9 cellular contexts compared by ENCODE assay signal in genomic region chr17:40582328-40582901, GRCh38. TPM values are rescaled to one million over a fixed set of nuclear protein-coding genes. Genes with fewer than 3 reads are reported as not detected.
DNase-seq lines count a peak whose midpoint lies in the region; ATAC-seq and TF ChIP-seq lines count a peak whose summit lies in the region.
"Had no signal": no experiment of that assay in that cellular context is flagged by ENCODE, and none has a peak within 500 bp of the region (broad histone marks: within the 10 kb centered on the region; RNA-seq: fewer than 3 reads in every experiment).

No MANE protein-coding gene starts in this region.

- ATAC-seq in Right ventricle myocardium inferior (peak; percentile 42), HG03097 (IDR thresholded peaks at IDR 0.05; ENCODE audit: low FRiP score, unreplicated experiment) (peak; percentile 91)
- peak; percentile 72 to 77 for ATAC-seq in activated T-cell treated with anti-CD3 and anti-CD28 coated beads, Interleukin-2, amount 50 U/mL, for 72 hours (replicated peaks in 1 of 2)

- WGBS in liver: 50% methylated on average over 11 of the region's 11 CpGs

- DNase-seq in Right ventricle myocardium inferior (ENCODE audit: missing footprints): peak; percentile 76
- DNase-seq in right atrium auricular region (ENCODE audit: low spot score): no peak
- DNase-seq in NCI-H345 treated with DMSO at 0.1 percent for 48 hours (lab: John Stamatoyannopoulos, UW; ENCODE audit: unreplicated experiment): peak; percentile 84
- DNase-seq in activated T-cell treated with anti-CD3 and anti-CD28 coated beads, Interleukin-2, amount 50 U/mL, for 72 hours: peak; percentile 61 to 74
- DNase-seq in HCEC 1CT: no peak
- DNase-seq in SK-N-DZ (ENCODE audit: low spot score): no peak

- H3K36me3 Mint-ChIP-seq in activated T-cell treated with anti-CD3 and anti-CD28 coated beads, Interleukin-2, amount 50 U/mL, for 72 hours (ENCODE audit: insufficient read depth in 2 of 2): peaks cover 23 to 33% of the 10 kb centered on the region in 2 donors

- peaks cover 16 to 20% of the 10 kb centered on the region in 2 donors for H3K9me3 Mint-ChIP-seq in activated T-cell treated with anti-CD3 and anti-CD28 coated beads, Interleukin-2, amount 50 U/mL, for 72 hours

- no peak overlapping the region for H3K9ac ChIP-seq in liver (ENCODE audit: low read depth in 1 of 2, low read length in 2 of 2)

- H3K27me3 Mint-ChIP-seq in activated T-cell treated with anti-CD3 and anti-CD28 coated beads, Interleukin-2, amount 50 U/mL, for 72 hours (ENCODE audit: low read depth): no peaks in the 10 kb centered on the region

- H3K9me3 ChIP-seq in right atrium auricular region (peaks cover 0 to 10% of the 10 kb centered on the region in 2 donors), liver (ENCODE audit: control insufficient read depth in 4 of 4, low read length in 3 of 4) (no peaks in the 10 kb centered on the region)

- no peaks in the 10 kb centered on the region for H3K27me3 ChIP-seq in right atrium auricular region
- H3K27me3 ChIP-seq in liver (ENCODE audit: control insufficient read depth in 4 of 4, insufficient read depth in 4 of 4, low read length in 3 of 4): no peaks in the 10 kb centered on the region

- TF ChIP-seq RAD21 in liver (IDR thresholded peaks at IDR 0.05): no peak

- H3K4me1 ChIP-seq in right atrium auricular region (peaks cover 0 to 5% of the 10 kb centered on the region in 2 donors), liver (ENCODE audit: control insufficient read depth in 4 of 4, insufficient read depth in 4 of 4, low read length in 3 of 4) (no peaks in the 10 kb centered on the region)

- H3K4me3 Mint-ChIP-seq in activated T-cell treated with anti-CD3 and anti-CD28 coated beads, Interleukin-2, amount 50 U/mL, for 72 hours: peak overlapping the region; percentile 72 to 84
- H3K4me3 Mint-ChIP-seq: neural crest cell had no signal

- peak overlapping the region; percentile 86 for H3K27ac Mint-ChIP-seq in activated T-cell treated with anti-CD3 and anti-CD28 coated beads, Interleukin-2, amount 50 U/mL, for 72 hours

- TF ChIP-seq CTCF in right atrium auricular region (IDR thresholded peaks at IDR 0.05): no peak
- no peak for TF ChIP-seq CTCF in liver (IDR thresholded peaks at IDR 0.05; ENCODE audit: low read depth, low read length, missing input control)

- peaks cover 77% of the 10 kb centered on the region for H3K4me1 Mint-ChIP-seq in activated T-cell treated with anti-CD3 and anti-CD28 coated beads, Interleukin-2, amount 50 U/mL, for 72 hours (ENCODE audit: low read depth)

- H3K36me3 ChIP-seq in right atrium auricular region: no peaks in the 10 kb centered on the region
- no peaks in the 10 kb centered on the region for H3K36me3 ChIP-seq in liver (ENCODE audit: control insufficient read depth in 4 of 4, insufficient read depth in 3 of 4, low read depth in 1 of 4, low read length in 3 of 4)

- intact Hi-C loops in Right ventricle myocardium inferior (cut with DNase I): no loop called here

- H3K4me3 ChIP-seq in right atrium auricular region (no peak overlapping the region), liver (ENCODE audit: low read depth in 1 of 3, low read length in 3 of 3) (no peak overlapping the region)

- H3K27ac ChIP-seq in right atrium auricular region (peak overlapping the region in 1 of 2 donors; percentile 13), liver (ENCODE audit: low read depth in 1 of 2, low read length in 2 of 2) (peak overlapping the region in 1 of 2 donors; percentile 17)

TF ChIP-seq in liver, 16 proteins besides CTCF, POLR2A, EP300 and RAD21:
- TF ChIP-seq RXRA (IDR thresholded peaks at IDR 0.05) (peak in 1 of 2 donors; percentile 22), SP1 (IDR thresholded peaks at IDR 0.05) (peak; percentile 55), HNF4A (conservative IDR thresholded peaks at IDR 0.05) (no peak), TAF1 (conservative IDR thresholded peaks at IDR 0.05) (no peak), NR2F2 (IDR thresholded peaks at IDR 0.05) (peak; percentile 67), FOXA1 (IDR thresholded peaks at IDR 0.05) (no peak), REST (IDR thresholded peaks at IDR 0.05) (no peak)

RNA-seq across cellular contexts. Expression of gene CCR7, which starts 17.1 kb away (rescaled TPM):
- total RNA-seq in Right ventricle myocardium inferior (not detected), right atrium auricular region (under 1 TPM in 1 of 2 donors, not detected in 1; 0.28 TPM), liver (under 1 TPM; 0.08 to 0.89 TPM)
- 100 to 1,000 TPM; 311 to 371 TPM for total RNA-seq in activated T-cell treated with anti-CD3 and anti-CD28 coated beads, Interleukin-2, amount 50 U/mL, for 72 hours
- polyA plus RNA-seq in liver: under 1 TPM; 0.16 to 0.40 TPM
- polyA plus RNA-seq in SK-N-DZ (2014; cell fraction: cytosol; rRNA removed): 0.07 TPM in 1 of 2 replicates, not detected in the other
- not detected in 2 replicates for polyA plus RNA-seq in SK-N-DZ (2014; cell fraction: nucleus; rRNA removed)

Comparison
In these comparisons a context has a peak if more than half of its experiments do, and no peak if none do; other contexts are left out.
1. DNase-seq: peak in Right ventricle myocardium inferior (single experiment), NCI-H345 treated with DMSO at 0.1 percent for 48 hours (single experiment) and activated T-cell treated with anti-CD3 and anti-CD28 coated beads, Interleukin-2, amount 50 U/mL, for 72 hours (2 of 2); none in right atrium auricular region (single experiment), HCEC 1CT (single experiment) and SK-N-DZ (single experiment).
2. RNA of gene CCR7, which starts 17.1 kb away (total RNA-seq): 311 to 371 TPM in activated T-cell treated with anti-CD3 and anti-CD28 coated beads, Interleukin-2, amount 50 U/mL, for 72 hours; 0.08 to 0.89 TPM in liver, 0.28 TPM in right atrium auricular region and not detected in Right ventricle myocardium inferior (single experiment); every median in the first group is over 100 times any median in the second.
3. Peak in every context shown above with its lines, with median percentiles within 50 percentile points of each other: ATAC-seq.